ENCODE assay signal across 8 cellular contexts in the genomic region with DNA sequence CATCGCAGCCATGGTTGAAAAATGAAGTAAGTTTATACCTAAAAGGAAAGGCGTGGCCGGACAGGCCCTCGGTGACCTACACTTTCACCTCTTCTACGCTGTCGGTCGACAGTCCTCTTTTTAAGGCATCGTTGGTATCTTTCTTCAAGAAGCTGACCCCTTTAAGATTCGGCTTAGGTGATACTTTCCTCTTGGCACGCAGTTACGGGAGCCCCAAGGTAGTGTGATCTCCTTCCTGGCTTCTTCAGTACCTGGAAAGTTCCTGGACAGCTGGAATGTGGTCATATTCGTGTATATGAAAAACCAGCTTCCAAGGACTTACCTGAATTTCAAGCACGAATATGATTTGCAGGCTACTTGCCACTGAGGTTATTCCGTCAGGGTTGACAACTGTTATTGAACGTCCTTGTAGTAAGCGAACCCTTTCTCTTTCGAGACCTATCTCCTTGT. TPM values are rescaled to one million over a fixed set of nuclear protein-coding genes. Genes with fewer than 3 reads are reported as not detected.
DNase-seq lines count a peak whose midpoint lies in the region; ATAC-seq and TF ChIP-seq lines count a peak whose summit lies in the region.

No MANE protein-coding gene starts in this region.

- H3K4me3 ChIP-seq in left lung (peak overlapping the region in 1 of 2 donors; percentile 78), thoracic aorta (peak overlapping the region; percentile 96)

- peak overlapping the region; percentile 86 for H3K4me3 Mint-ChIP-seq in activated CD4-positive, alpha-beta T cell treated with anti-CD3 and anti-CD28 coated beads, Interleukin-2, amount 10 ng/mL, durations not matched to agents 24 days and 14 days
- H3K4me3 Mint-ChIP-seq in activated T-helper 1 cell treated with anti-CD3 and anti-CD28 coated beads, Interleukin-12 subunit alpha, Interleukin-12 subunit beta, Interleukin-2, Interleukin-4 antibody, amounts not matched to agents 30 ng/mL and 10 ng/mL and 1 ng/mL, durations not matched to agents 14 hours and 24 hours and 36 hours = peak overlapping the region; percentile 84

- DNase-seq in activated CD4-positive, alpha-beta T cell treated with anti-CD3 and anti-CD28 coated beads, Interleukin-2, amount 10 ng/mL, durations not matched to agents 24 days and 14 days = peak; percentile 57
- no peak for DNase-seq in activated CD4-positive, alpha-beta T cell treated with anti-CD3 and anti-CD28 coated beads, Interleukin-2, amount 50 U/mL, for 1 hour
- no peak for DNase-seq in activated T-helper 1 cell treated with anti-CD3 and anti-CD28 coated beads, Interleukin-12 subunit alpha, Interleukin-12 subunit beta, Interleukin-2, Interleukin-4 antibody, amounts not matched to agents 30 ng/mL and 10 ng/mL and 1 ng/mL, durations not matched to agents 14 hours and 24 hours and 36 hours (ENCODE audit: low spot score)
- DNase-seq in left lung = no peak
- DNase-seq in thoracic aorta (ENCODE audit: low spot score) = no peak
- no peak for DNase-seq in NCI-H446 (lab: John Stamatoyannopoulos, UW)
- no peak for DNase-seq in NCI-H1436 treated with DMSO at 0.1 percent for 48 hours (lab: John Stamatoyannopoulos, UW)
- DNase-seq in kidney glomerular epithelial cell (lab: John Stamatoyannopoulos, UW) = no peak

- H3K9me3 ChIP-seq in left lung = no peaks in the 10 kb centered on the region
- H3K9me3 ChIP-seq in thoracic aorta = no peaks in the 10 kb centered on the region

- H3K9me3 Mint-ChIP-seq in activated CD4-positive, alpha-beta T cell treated with anti-CD3 and anti-CD28 coated beads, Interleukin-2, amount 10 ng/mL, durations not matched to agents 24 days and 14 days = no peaks in the 10 kb centered on the region
- H3K9me3 Mint-ChIP-seq in activated T-helper 1 cell treated with anti-CD3 and anti-CD28 coated beads, Interleukin-12 subunit alpha, Interleukin-12 subunit beta, Interleukin-2, Interleukin-4 antibody, amounts not matched to agents 30 ng/mL and 10 ng/mL and 1 ng/mL, durations not matched to agents 14 hours and 24 hours and 36 hours = no peaks in the 10 kb centered on the region

- peaks cover 3% of the 10 kb centered on the region for H3K27me3 Mint-ChIP-seq in activated CD4-positive, alpha-beta T cell treated with anti-CD3 and anti-CD28 coated beads, Interleukin-2, amount 10 ng/mL, durations not matched to agents 24 days and 14 days
- no peaks in the 10 kb centered on the region for H3K27me3 Mint-ChIP-seq in activated T-helper 1 cell treated with anti-CD3 and anti-CD28 coated beads, Interleukin-12 subunit alpha, Interleukin-12 subunit beta, Interleukin-2, Interleukin-4 antibody, amounts not matched to agents 30 ng/mL and 10 ng/mL and 1 ng/mL, durations not matched to agents 14 hours and 24 hours and 36 hours (ENCODE audit: insufficient read depth)

- H3K27ac ChIP-seq in left lung (peak overlapping the region; percentile 96 to 98), thoracic aorta (peak overlapping the region; percentile 98 to 99)

- ATAC-seq in left lung (no peak), thoracic aorta (ENCODE audit: insufficient number of reproducible peaks, low FRiP score, low read depth) (no peak)

- peaks cover 2% of the 10 kb centered on the region for H3K36me3 Mint-ChIP-seq in activated CD4-positive, alpha-beta T cell treated with anti-CD3 and anti-CD28 coated beads, Interleukin-2, amount 10 ng/mL, durations not matched to agents 24 days and 14 days (ENCODE audit: low read depth)
- peaks cover 5% of the 10 kb centered on the region for H3K36me3 Mint-ChIP-seq in activated T-helper 1 cell treated with anti-CD3 and anti-CD28 coated beads, Interleukin-12 subunit alpha, Interleukin-12 subunit beta, Interleukin-2, Interleukin-4 antibody, amounts not matched to agents 30 ng/mL and 10 ng/mL and 1 ng/mL, durations not matched to agents 14 hours and 24 hours and 36 hours (ENCODE audit: low read depth)

- intact Hi-C loops in activated CD4-positive, alpha-beta T cell treated with anti-CD3 and anti-CD28 coated beads, Interleukin-2, amount 10 ng/mL, durations not matched to agents 24 days and 14 days (cut with micrococcal nuclease) = loop anchor here (1.0 to 5.0 kb wide), 3 partner anchors 42 to 1629 kb away; a partner anchor contains a TSS
- intact Hi-C loops in activated T-helper 1 cell treated with anti-CD3 and anti-CD28 coated beads, Interleukin-12 subunit alpha, Interleukin-12 subunit beta, Interleukin-2, Interleukin-4 antibody, amounts not matched to agents 30 ng/mL and 10 ng/mL and 1 ng/mL, durations not matched to agents 14 hours and 24 hours and 36 hours (cut with micrococcal nuclease) = loop anchor here (2.0 to 5.0 kb wide), 8 partner anchors 56 to 1629 kb away; a partner anchor contains a TSS
- intact Hi-C loops in left lung (cut with DNase I) = no loop called here

- H3K27ac Mint-ChIP-seq in activated CD4-positive, alpha-beta T cell treated with anti-CD3 and anti-CD28 coated beads, Interleukin-2, amount 10 ng/mL, durations not matched to agents 24 days and 14 days = peak overlapping the region; percentile 92
- H3K27ac Mint-ChIP-seq in activated T-helper 1 cell treated with anti-CD3 and anti-CD28 coated beads, Interleukin-12 subunit alpha, Interleukin-12 subunit beta, Interleukin-2, Interleukin-4 antibody, amounts not matched to agents 30 ng/mL and 10 ng/mL and 1 ng/mL, durations not matched to agents 14 hours and 24 hours and 36 hours = peak overlapping the region; percentile 88

- H3K36me3 ChIP-seq in left lung (no peaks in the 10 kb centered on the region), thoracic aorta (no peaks in the 10 kb centered on the region)

- TF ChIP-seq CTCF in left lung (IDR thresholded peaks at IDR 0.05) (no peak), thoracic aorta (IDR thresholded peaks at IDR 0.05) (no peak)

- H3K4me1 Mint-ChIP-seq in activated CD4-positive, alpha-beta T cell treated with anti-CD3 and anti-CD28 coated beads, Interleukin-2, amount 10 ng/mL, durations not matched to agents 24 days and 14 days = peaks cover 44% of the 10 kb centered on the region
- peaks cover 47% of the 10 kb centered on the region for H3K4me1 Mint-ChIP-seq in activated T-helper 1 cell treated with anti-CD3 and anti-CD28 coated beads, Interleukin-12 subunit alpha, Interleukin-12 subunit beta, Interleukin-2, Interleukin-4 antibody, amounts not matched to agents 30 ng/mL and 10 ng/mL and 1 ng/mL, durations not matched to agents 14 hours and 24 hours and 36 hours (ENCODE audit: low read depth)

- H3K27me3 ChIP-seq in left lung = no peaks in the 10 kb centered on the region
- no peaks in the 10 kb centered on the region for H3K27me3 ChIP-seq in thoracic aorta (replicated peaks; ENCODE audit: insufficient read depth)

- H3K4me1 ChIP-seq in left lung = peaks cover 0 to 30% of the 10 kb centered on the region in 2 donors
- peaks cover 15 to 33% of the 10 kb centered on the region in 2 donors for H3K4me1 ChIP-seq in thoracic aorta (ENCODE audit: control insufficient read depth in 1 of 2, low read depth in 2 of 2)

RNA-seq across cellular contexts. Expression of a gene that starts 0.9 kb away (rescaled TPM):
- 26.6 and 27.2 TPM in 2 replicates for total RNA-seq in activated CD4-positive, alpha-beta T cell treated with anti-CD3 and anti-CD28 coated beads, Interleukin-2, amount 10 ng/mL, durations not matched to agents 24 days and 14 days
- 22.3 and 24.9 TPM in 2 replicates for total RNA-seq in activated T-helper 1 cell treated with anti-CD3 and anti-CD28 coated beads, Interleukin-12 subunit alpha, Interleukin-12 subunit beta, Interleukin-2, Interleukin-4 antibody, amounts not matched to agents 30 ng/mL and 10 ng/mL and 1 ng/mL, durations not matched to agents 14 hours and 24 hours and 36 hours
- total RNA-seq in left lung = 10 to 100 TPM; 81.9 to 93.1 TPM
- total RNA-seq in thoracic aorta = 10 to 100 TPM; 47.1 to 82.1 TPM

Comparison
In these comparisons a context has a peak if more than half of its experiments do, and no peak if none do; other contexts are left out.
1. intact Hi-C loops: an anchor here in activated CD4-positive, alpha-beta T cell treated with anti-CD3 and anti-CD28 coated beads, Interleukin-2, amount 10 ng/mL, durations not matched to agents 24 days and 14 days (1.0 to 5.0 kb wide) and activated T-helper 1 cell treated with anti-CD3 and anti-CD28 coated beads, Interleukin-12 subunit alpha, Interleukin-12 subunit beta, Interleukin-2, Interleukin-4 antibody, amounts not matched to agents 30 ng/mL and 10 ng/mL and 1 ng/mL, durations not matched to agents 14 hours and 24 hours and 36 hours (2.0 to 5.0 kb wide); none called in left lung.